8 cellular contexts compared by ENCODE assay signal in genomic region chr19:18118420-18119242, GRCh38. TPM values are rescaled to one million over a fixed set of nuclear protein-coding genes. Genes with fewer than 3 reads are reported as not detected.
DNase-seq lines count a peak whose midpoint lies in the region; ATAC-seq and TF ChIP-seq lines count a peak whose summit lies in the region.

No MANE protein-coding gene starts in this region.

- H3K27me3 ChIP-seq in ascending aorta (no peaks in the 10 kb centered on the region), right lobe of liver (no peaks in the 10 kb centered on the region), tibial nerve (no peaks in the 10 kb centered on the region)

- H3K4me3 Mint-ChIP-seq in activated CD8-positive, alpha-beta memory T cell treated with anti-CD3 and anti-CD28 coated beads, Interleukin-2, amount 10 ng/mL, durations not matched to agents 7 days and 5 days = peak overlapping the region; percentile 80

- DNase-seq in activated CD8-positive, alpha-beta memory T cell treated with anti-CD3 and anti-CD28 coated beads, Interleukin-2, amount 10 ng/mL, durations not matched to agents 7 days and 5 days = no peak
- no peak for DNase-seq in activated CD8-positive, alpha-beta memory T cell treated with anti-CD3 and anti-CD28 coated beads, Interleukin-2, amount 50 U/mL, for 4 hours
- DNase-seq in ascending aorta (ENCODE audit: low spot score in 2 of 2) = no peak
- DNase-seq in right lobe of liver = no peak
- DNase-seq in tibial nerve (ENCODE audit: low spot score in 2 of 2) = peak in 1 of 2 donors; percentile 24
- DNase-seq in posterior vena cava (ENCODE audit: low spot score) = no peak

- CTCF ChIA-PET in activated CD8-positive, alpha-beta memory T cell treated with anti-CD3 and anti-CD28 coated beads, Interleukin-2, amount 10 ng/mL, durations not matched to agents 7 days and 5 days (lab: Charles Lee) = interaction anchor here (0.6 to 3.9 kb wide), 22 partner anchors 8 to 210 kb away, joined by 3 to 31 read pairs (median 4); partner anchors contain the start of genes IL12RB1 and PIK3R2

- peak overlapping the region; percentile 66 to 74 for H3K27ac ChIP-seq in ascending aorta
- H3K27ac ChIP-seq in right lobe of liver = peak overlapping the region in 1 of 3 donors; percentile 37
- peak overlapping the region; percentile 55 to 91 (median 87) for H3K27ac ChIP-seq in tibial nerve

- H3K9me3 Mint-ChIP-seq in activated CD8-positive, alpha-beta memory T cell treated with anti-CD3 and anti-CD28 coated beads, Interleukin-2, amount 10 ng/mL, durations not matched to agents 7 days and 5 days (ENCODE audit: low read depth) = no peaks in the 10 kb centered on the region

- peak; percentile 2 for ATAC-seq in activated CD8-positive, alpha-beta memory T cell treated with anti-CD3 and anti-CD28 coated beads, Interleukin-2, amount 10 ng/mL, durations not matched to agents 7 days and 5 days
- no peak for ATAC-seq in right lobe of liver
- ATAC-seq in GM18870 (IDR thresholded peaks at IDR 0.05; ENCODE audit: unreplicated experiment) = no peak
- ATAC-seq in GM21825 (IDR thresholded peaks at IDR 0.05; ENCODE audit: unreplicated experiment) = no peak

- no peak for TF ChIP-seq CTCF in ascending aorta (IDR thresholded peaks at IDR 0.05)
- no peak for TF ChIP-seq CTCF in right lobe of liver (IDR thresholded peaks at IDR 0.05)
- TF ChIP-seq CTCF in tibial nerve (IDR thresholded peaks at IDR 0.05) = no peak

- peaks cover 12 to 14% of the 10 kb centered on the region in 2 donors for H3K36me3 ChIP-seq in ascending aorta
- peaks cover 0 to 6% (median 3%) of the 10 kb centered on the region in 4 donors for H3K36me3 ChIP-seq in right lobe of liver
- H3K36me3 ChIP-seq in tibial nerve = peaks cover 0 to 35% (median 4%) of the 10 kb centered on the region in 3 donors

- intact Hi-C loops in ascending aorta (cut with DNase I) = loop anchor here (2.0 to 10.0 kb wide), 2 partner anchors 34 to 136 kb away; partner anchors contain the start of gene PIK3R2
- intact Hi-C loops in right lobe of liver (cut with DNase I) = no loop called here
- intact Hi-C loops in posterior vena cava (cut with DNase I) = loop anchor here in 1 of 2 donors (5.0 kb wide), 1 partner anchor 39 kb away; no protein-coding TSS in a partner anchor

- H3K9me3 ChIP-seq in ascending aorta (no peaks in the 10 kb centered on the region), right lobe of liver (no peaks in the 10 kb centered on the region), tibial nerve (no peaks in the 10 kb centered on the region)

- peaks cover 3% of the 10 kb centered on the region for H3K36me3 Mint-ChIP-seq in activated CD8-positive, alpha-beta memory T cell treated with anti-CD3 and anti-CD28 coated beads, Interleukin-2, amount 10 ng/mL, durations not matched to agents 7 days and 5 days

- H3K4me3 ChIP-seq in ascending aorta (peak overlapping the region; percentile 71 to 73), right lobe of liver (peak overlapping the region; percentile 62 to 74 (median 65)), tibial nerve (peak overlapping the region; percentile 60 to 92 (median 78))

- TF ChIP-seq EP300 in tibial nerve (IDR thresholded peaks at IDR 0.05) = peak in 1 of 2 donors; percentile 1

- TF ChIP-seq POLR2A in right lobe of liver (IDR thresholded peaks at IDR 0.05) (no peak), tibial nerve (IDR thresholded peaks at IDR 0.05) (no peak)

- H3K27me3 Mint-ChIP-seq in activated CD8-positive, alpha-beta memory T cell treated with anti-CD3 and anti-CD28 coated beads, Interleukin-2, amount 10 ng/mL, durations not matched to agents 7 days and 5 days = no peaks in the 10 kb centered on the region

- peak overlapping the region; percentile 90 for H3K27ac Mint-ChIP-seq in activated CD8-positive, alpha-beta memory T cell treated with anti-CD3 and anti-CD28 coated beads, Interleukin-2, amount 10 ng/mL, durations not matched to agents 7 days and 5 days

- H3K4me1 Mint-ChIP-seq in activated CD8-positive, alpha-beta memory T cell treated with anti-CD3 and anti-CD28 coated beads, Interleukin-2, amount 10 ng/mL, durations not matched to agents 7 days and 5 days = peaks cover 42% of the 10 kb centered on the region

- H3K4me1 ChIP-seq in ascending aorta (peaks cover 0 to 16% of the 10 kb centered on the region in 2 donors), right lobe of liver (peaks cover 0 to 13% (median 2%) of the 10 kb centered on the region in 4 donors), tibial nerve (peaks cover 3 to 31% (median 22%) of the 10 kb centered on the region in 4 donors)

- WGBS in right lobe of liver (ENCODE audit: insufficient coverage, low coverage, low lambda C conversion rate, missing lambda C conversion rate) = 20% methylated on average over 12 of the region's 19 CpGs
- 22 to 23% methylated on average over 19 of the region's 19 CpGs for WGBS in tibial nerve, 2 donors

RNA-seq across cellular contexts. Expression of gene MAST3, which starts 21.1 kb away (rescaled TPM):
- total RNA-seq in activated CD8-positive, alpha-beta memory T cell treated with anti-CD3 and anti-CD28 coated beads, Interleukin-2, amount 10 ng/mL, durations not matched to agents 7 days and 5 days = 10 to 100 TPM; 25.7 to 34.1 TPM
- total RNA-seq in ascending aorta = 32.8 TPM
- total RNA-seq in right lobe of liver = 10 to 100 TPM in 3 of 6 experiments, 1 to 10 TPM in 3; 8.0 to 17.9 (median 10.0) TPM
- total RNA-seq in tibial nerve = 10 to 100 TPM in 2 of 4 donors, 1 to 10 TPM in 2; 7.6 to 19.8 (median 10.0) TPM
- total RNA-seq in posterior vena cava = 1 to 10 TPM; 5.6 to 7.1 TPM

RNA-seq across cellular contexts. Expression of gene IL12RB1, which starts 31.9 kb away (rescaled TPM):
- total RNA-seq in activated CD8-positive, alpha-beta memory T cell treated with anti-CD3 and anti-CD28 coated beads, Interleukin-2, amount 10 ng/mL, durations not matched to agents 7 days and 5 days = 10 to 100 TPM; 69.9 to 76.2 TPM
- total RNA-seq in ascending aorta (1.5 TPM), right lobe of liver (1 to 10 TPM in 1 of 6 experiments, under 1 TPM in 5; 0.25 to 2.0 (median 0.70) TPM), tibial nerve (1 to 10 TPM; 1.0 to 4.8 (median 1.9) TPM), posterior vena cava (1 to 10 TPM; 1.7 to 2.3 TPM)

RNA-seq across cellular contexts. Expression of gene PIK3R2, which starts 34.3 kb away (rescaled TPM):
- 10 to 100 TPM in 1 of 2 experiments, 1 to 10 TPM in 1; 8.0 to 11.2 TPM for total RNA-seq in activated CD8-positive, alpha-beta memory T cell treated with anti-CD3 and anti-CD28 coated beads, Interleukin-2, amount 10 ng/mL, durations not matched to agents 7 days and 5 days
- total RNA-seq in ascending aorta (43.1 TPM), right lobe of liver (10 to 100 TPM; 11.1 to 21.4 (median 14.6) TPM), tibial nerve (10 to 100 TPM; 12.2 to 38.1 (median 15.7) TPM), posterior vena cava (10 to 100 TPM; 11.5 to 13.0 TPM)

RNA-seq across cellular contexts. Expression of gene IFI30, which starts 55.0 kb away (rescaled TPM):
- 10 to 100 TPM; 57.1 to 66.2 TPM for total RNA-seq in activated CD8-positive, alpha-beta memory T cell treated with anti-CD3 and anti-CD28 coated beads, Interleukin-2, amount 10 ng/mL, durations not matched to agents 7 days and 5 days
- total RNA-seq in ascending aorta = 35.1 TPM
- total RNA-seq in right lobe of liver = 100 to 1,000 TPM in 3 of 6 experiments, 10 to 100 TPM in 3; 54.0 to 205 (median 91.8) TPM
- 100 to 1,000 TPM in 1 of 4 donors, 10 to 100 TPM in 3; 19.0 to 101 (median 29.4) TPM for total RNA-seq in tibial nerve
- 10 to 100 TPM; 60.7 to 76.7 TPM for total RNA-seq in posterior vena cava

Comparison
In these comparisons a context has a peak if more than half of its experiments do, and no peak if none do; other contexts are left out.
1. RNA of gene IL12RB1, which starts 31.9 kb away (total RNA-seq): 69.9 to 76.2 TPM in activated CD8-positive, alpha-beta memory T cell treated with anti-CD3 and anti-CD28 coated beads, Interleukin-2, amount 10 ng/mL, durations not matched to agents 7 days and 5 days; 1.0 to 4.8 TPM in tibial nerve, 1.7 to 2.3 TPM in posterior vena cava, 1.5 TPM in ascending aorta (single experiment) and 0.25 to 2.0 TPM in right lobe of liver; every median in the first group is over 10 times any median in the second.
2. Peak in every context shown above with its lines, with median percentiles within 50 percentile points of each other: H3K4me3 ChIP-seq.